Comparison of ENCODE assay signal across 8 cellular contexts in genomic region chr2:1750935-1751767, GRCh38. TPM values are rescaled to one million over a fixed set of nuclear protein-coding genes. Genes with fewer than 3 reads are reported as not detected.
DNase-seq lines count a peak whose midpoint lies in the region; ATAC-seq, FAIRE-seq and TF ChIP-seq lines count a peak whose summit lies in the region.

No MANE protein-coding gene starts in this region.

- H3K27ac ChIP-seq in caudate nucleus (ENCODE audit: low read depth, low read length) (no peak overlapping the region), HepG2 (ENCODE audit: extremely low read length, insufficient read depth, low read length) (no peak overlapping the region)

- no peak overlapping the region for H2AFZ ChIP-seq in HepG2 (ENCODE audit: low read length)

- POLR2A ChIA-PET in HepG2 (lab: Yijun Ruan, JAX): no interaction called here

- no peak overlapping the region for H3K4me2 ChIP-seq in HepG2 (ENCODE audit: low read depth, low read length)

- no peak for TF ChIP-seq RAD21 in HepG2 (CRISPR knock-in tag; IDR thresholded peaks at IDR 0.05)

- TF ChIP-seq CTCF in BE2C (IDR thresholded peaks at IDR 0.05; ENCODE audit: low read depth, low read length) (peak; percentile 69), HepG2 (CRISPR knock-in tag; IDR thresholded peaks at IDR 0.05) (peak; percentile 76)

- in situ Hi-C loops in HepG2 (cut with HindIII; ENCODE audit: extremely low pct_ligation_motif_present, low pct_unique_long_range_greater_than_20kb): no loop called here

- no peaks in the 10 kb centered on the region; the same call in 1 of the 2 replicates for H4K20me1 ChIP-seq in HepG2 (ENCODE audit: insufficient read depth, low read length)

- peak; percentile 65 for FAIRE-seq in HepG2 (lab: Jason Lieb, UNC)

- H3K9me3 ChIP-seq in BE2C (no peaks in the 10 kb centered on the region), HepG2 (ENCODE audit: low read length) (no peaks in the 10 kb centered on the region)

- intact Hi-C loops in HepG2 (cut with micrococcal nuclease; ENCODE audit: unreplicated experiment): no loop called here

- H3K4me3 ChIP-seq in BE2C (ENCODE audit: low read depth, low read length) (no peak overlapping the region), HepG2 (replicated peaks in 1 of 3; ENCODE audit: insufficient read depth in 1 of 3, low read depth in 2 of 3, low read length in 3 of 3) (no peak overlapping the region)

- H3K36me3 ChIP-seq in BE2C (no peaks in the 10 kb centered on the region), HepG2 (replicated peaks in 1 of 2; ENCODE audit: control insufficient read depth in 1 of 2, insufficient read depth in 2 of 2, low read length in 2 of 2) (no peaks in the 10 kb centered on the region)

- H3K4me1 ChIP-seq in BE2C: no peaks in the 10 kb centered on the region
- H3K4me1 ChIP-seq in HepG2 (ENCODE audit: insufficient read depth, low read length): no peaks in the 10 kb centered on the region

- 11% methylated on average over 17 of the region's 24 CpGs for WGBS in HepG2 (ENCODE audit: low lambda C conversion rate)

- no peak overlapping the region for H3K9ac ChIP-seq in HepG2 (ENCODE audit: insufficient read depth, low read depth, low read length)

- H3K27me3 ChIP-seq in BE2C: no peaks in the 10 kb centered on the region
- peaks cover 0 to 49% of the 10 kb centered on the region in 2 experiments; a peak in 3 of 5 replicates for H3K27me3 ChIP-seq in HepG2 (ENCODE audit: control insufficient read depth in 1 of 2, insufficient read depth in 2 of 2, low read length in 2 of 2)

- no peak for TF ChIP-seq POLR2A in HepG2 (IDR thresholded peaks at IDR 0.05; ENCODE audit: insufficient read depth in 1 of 2, low read depth in 2 of 2, low read length in 2 of 2)

- DNase-seq in BE2C (peak; percentile 60), NCI-H146 treated with DMSO at 0.1 percent for 48 hours (lab: John Stamatoyannopoulos, UW; ENCODE audit: unreplicated experiment) (peak; percentile 20), T1000 (lab: John Stamatoyannopoulos, UW) (peak; percentile 61), caudate nucleus (lab: John Stamatoyannopoulos, UW) (peak in 51 of 61 donors; percentile 6 to 81 (median 37)), HepG2 (ENCODE audit: low spot score) (peak; percentile 28)
- DNase-seq in stimulated activated CD4-positive, alpha-beta T cell treated with anti-CD3 and anti-CD28 coated beads, TNF-alpha, amount 100 ng/mL, for 48 hours (ENCODE audit: low read depth in 3 of 3): peak in 2 of 3 donors; percentile 10 to 21

- no peaks in the 10 kb centered on the region for H3K79me2 ChIP-seq in HepG2 (ENCODE audit: insufficient read depth, low read length)

- TF ChIP-seq EP300 in HepG2 (IDR thresholded peaks at IDR 0.05; ENCODE audit: low read depth in 2 of 2, low read length in 2 of 2): no peak
- TF ChIP-seq EP300 in HepG2 (CRISPR knock-in tag; IDR thresholded peaks at IDR 0.05; ENCODE audit: borderline replicate concordance): no peak

- CTCF ChIA-PET in HepG2 (lab: Yijun Ruan, JAX; ENCODE audit: low intra/inter-chr PET ratio, low total read pairs): interaction anchor here (1.1 kb wide), 1 partner anchor 159 kb away, joined by 3 read pairs; no protein-coding TSS in a partner anchor

- BruUV-seq in HepG2 (replicated peaks; lab: Mats Ljungman, UMichigan): no TSS peak

- peak; percentile 70 for ATAC-seq in GM21360 (IDR thresholded peaks at IDR 0.05; ENCODE audit: unreplicated experiment)
- peak; percentile 91 for ATAC-seq in HepG2
- ATAC-seq in GM19035 (IDR thresholded peaks at IDR 0.05; ENCODE audit: unreplicated experiment): no peak

TF ChIP-seq in HepG2, 621 proteins besides CTCF, POLR2A, EP300 and RAD21 (continues in another document):
- TF ChIP-seq ZNF614 (CRISPR knock-in tag; IDR thresholded peaks at IDR 0.05; ENCODE audit: borderline replicate concordance): no peak
- no peak for TF ChIP-seq HMGXB4 (CRISPR knock-in tag; IDR thresholded peaks at IDR 0.05; ENCODE audit: borderline replicate concordance in 1 of 2, low read depth in 1 of 2)
- TF ChIP-seq HES4 (CRISPR knock-in tag; IDR thresholded peaks at IDR 0.05; ENCODE audit: borderline replicate concordance): no peak
- no peak for TF ChIP-seq ZNF768 (CRISPR knock-in tag; IDR thresholded peaks at IDR 0.05)
- no peak for TF ChIP-seq WIZ (CRISPR knock-in tag; IDR thresholded peaks at IDR 0.05)
- TF ChIP-seq NR2F1 (CRISPR knock-in tag; IDR thresholded peaks at IDR 0.05): no peak
- TF ChIP-seq NR1H2 (CRISPR knock-in tag; IDR thresholded peaks at IDR 0.05; ENCODE audit: borderline replicate concordance, low read depth): no peak
- TF ChIP-seq ZNF281 (CRISPR knock-in tag; IDR thresholded peaks at IDR 0.05; ENCODE audit: borderline replicate concordance): no peak
- TF ChIP-seq IKZF5 (CRISPR knock-in tag; IDR thresholded peaks at IDR 0.05): no peak
- no peak for TF ChIP-seq SRY (CRISPR knock-in tag; IDR thresholded peaks at IDR 0.05)
- peak; percentile 54 for TF ChIP-seq STAG1 (CRISPR knock-in tag; IDR thresholded peaks at IDR 0.05)
- no peak for TF ChIP-seq ZNF549 (CRISPR knock-in tag; IDR thresholded peaks at IDR 0.05)
- no peak for TF ChIP-seq ZNF432 (CRISPR knock-in tag; IDR thresholded peaks at IDR 0.05; ENCODE audit: borderline replicate concordance)
- TF ChIP-seq JARID2 (CRISPR knock-in tag; IDR thresholded peaks at IDR 0.05; ENCODE audit: insufficient replicate concordance): no peak
- TF ChIP-seq SKI (IDR thresholded peaks at IDR 0.05; ENCODE audit: partially characterized antibody): no peak

RNA-seq across cellular contexts. Expression of gene PXDN, which starts 6.8 kb away (rescaled TPM):
- polyA plus RNA-seq in BE2C (2012; ENCODE audit: insufficient read depth, insufficient read length, low read depth): 7.4 TPM
- not detected in 2 replicates for total RNA-seq in HepG2 (2016; rRNA removed; fragmentation: Illumina TruSeq; extraction: Trizol)
- total RNA-seq in HepG2 (2016; cell fraction: cytosol; rRNA removed; fragmentation: Illumina TruSeq; extraction: Trizol; ENCODE audit: low read depth): not detected in 2 replicates
- total RNA-seq in HepG2 (2016; cell fraction: insoluble cytoplasmic fraction; rRNA removed; fragmentation: Illumina TruSeq; extraction: Trizol): not detected in 2 replicates
- total RNA-seq in HepG2 (2016; cell fraction: membrane; rRNA removed; fragmentation: Illumina TruSeq; extraction: Trizol): not detected in 2 replicates
- total RNA-seq in HepG2 (2016; cell fraction: nucleus; rRNA removed; fragmentation: Illumina TruSeq; extraction: Trizol): not detected in 2 replicates
- not detected in 2 replicates for polyA plus RNA-seq in HepG2 (2011; rRNA removed)
- polyA plus RNA-seq in HepG2 (2011; cell fraction: cytosol; rRNA removed): 0.04 TPM in 1 of 2 replicates, not detected in the other
- not detected in 2 replicates for polyA plus RNA-seq in HepG2 (2011; cell fraction: nucleus; rRNA removed)
- not detected in 2 replicates for polyA plus RNA-seq in HepG2 (2012)
- polyA plus RNA-seq in HepG2 (2016; cell fraction: cytosol; fragmentation: Illumina TruSeq; extraction: Trizol; ENCODE audit: low read depth): not detected in 2 replicates
- polyA plus RNA-seq in HepG2 (2016; cell fraction: insoluble cytoplasmic fraction; fragmentation: Illumina TruSeq; extraction: Trizol; ENCODE audit: low read depth): not detected in 2 replicates
- not detected in 2 replicates for polyA plus RNA-seq in HepG2 (2016; cell fraction: membrane; fragmentation: Illumina TruSeq; extraction: Trizol; ENCODE audit: low read depth)
- polyA plus RNA-seq in HepG2 (2016; cell fraction: nucleus; fragmentation: Illumina TruSeq; extraction: Trizol; ENCODE audit: insufficient read depth, low read depth): not detected in 2 replicates
- 8.0 TPM in 1 of 2 replicates, not detected in the other for polyA minus RNA-seq in HepG2 (2011; rRNA and poly(A)+ RNA removed; ENCODE audit: low replicate concordance)
- 0.53 TPM in 1 of 2 replicates, not detected in the other for polyA minus RNA-seq in HepG2 (2011; cell fraction: cytosol; rRNA and poly(A)+ RNA removed)
- 0.26 TPM in 1 of 2 replicates, not detected in the other for polyA minus RNA-seq in HepG2 (2011; cell fraction: nucleus; rRNA and poly(A)+ RNA removed)
